34 cellular contexts compared by ENCODE assay signal in genomic region chr9:14079440-14079839, GRCh38.
"Had no signal": no experiment of that assay in that cellular context is flagged by ENCODE, and none has a peak within 500 bp of the region (broad histone marks: within the 10 kb centered on the region; RNA-seq: fewer than 3 reads in every experiment).

No MANE protein-coding gene starts in this region.

- DNase-seq: activated CD4-positive, alpha-beta memory T cell treated with anti-CD3 and anti-CD28 coated beads, Interleukin-2, amount 10 ng/mL, durations not matched to agents 7 days and 5 days; activated CD4-positive, alpha-beta T cell treated with anti-CD3 and anti-CD28 coated beads for 1 hour; activated CD4-positive, alpha-beta T cell treated with anti-CD3 and anti-CD28 coated beads for 48 hours; activated CD4-positive, CD25-positive, alpha-beta regulatory T cell; activated effector memory CD4-positive, alpha-beta T cell treated with anti-CD3 and anti-CD28 coated beads, Interleukin-2, amount 50 U/mL, for 16 hours; activated naive CD4-positive, alpha-beta T cell; activated naive CD8-positive, alpha-beta T cell treated with anti-CD3 and anti-CD28 coated beads, Interleukin-2, amount 10 ng/mL, durations not matched to agents 7 days and 5 days; activated T-cell treated with anti-CD3 and anti-CD28 coated beads, Interleukin-2, amount 50 U/mL, for 1 hour; activated T-cell treated with anti-CD3 and anti-CD28 coated beads, Interleukin-2, amount 50 U/mL, for 72 hours; amygdala; caudate nucleus; cerebellar nuclear complex; Karpas-422; NCI-H1105; NCI-H1417 treated with DMSO at 0.1 percent for 48 hours; NCI-H1930; NCI-H2081 treated with DMSO at 0.1 percent for 48 hours; NCI-H226; NCI-H446 treated with DMSO at 0.1 percent for 48 hours; NCI-H524; NCI-H69; NK-92 treated with Interleukin-12 subunit alpha and Interleukin-12 subunit beta, amount 100 ng/mL, for 24 hours; PC-9; SIG-M5; SW 1271; T-helper 1 cell; T-helper 2 cell; T-helper 9 cell had no signal

- H3K4me1 ChIP-seq: ascending aorta, breast epithelium had no signal

- H3K4me3 Mint-ChIP-seq: activated CD4-positive, alpha-beta memory T cell treated with anti-CD3 and anti-CD28 coated beads, Interleukin-2, amount 10 ng/mL, durations not matched to agents 7 days and 5 days; activated naive CD4-positive, alpha-beta T cell treated with anti-CD3 and anti-CD28 coated beads, Interleukin-2, amount 50 U/mL, for 24 hours; activated naive CD8-positive, alpha-beta T cell treated with anti-CD3 and anti-CD28 coated beads, Interleukin-2, amount 10 ng/mL, durations not matched to agents 7 days and 5 days; activated T-cell treated with anti-CD3 and anti-CD28 coated beads, Interleukin-2, amount 50 U/mL, for 72 hours; activated T-helper 17 cell treated with anti-CD3 and anti-CD28 coated beads, Interleukin-2, amount 50 U/mL, for 72 hours had no signal

- H3K36me3 Mint-ChIP-seq: activated naive CD4-positive, alpha-beta T cell treated with anti-CD3 and anti-CD28 coated beads, Interleukin-2, amount 50 U/mL, for 24 hours; activated naive CD8-positive, alpha-beta T cell treated with anti-CD3 and anti-CD28 coated beads, Interleukin-2, amount 10 ng/mL, durations not matched to agents 7 days and 5 days had no signal

- H3K9me3 Mint-ChIP-seq: activated naive CD8-positive, alpha-beta T cell treated with anti-CD3 and anti-CD28 coated beads, Interleukin-2, amount 10 ng/mL, durations not matched to agents 7 days and 5 days; activated T-helper 17 cell treated with anti-CD3 and anti-CD28 coated beads, Interleukin-2, amount 50 U/mL, for 72 hours had no signal

- H3K27ac Mint-ChIP-seq: activated CD4-positive, alpha-beta memory T cell treated with anti-CD3 and anti-CD28 coated beads, Interleukin-2, amount 10 ng/mL, durations not matched to agents 7 days and 5 days; activated naive CD4-positive, alpha-beta T cell treated with anti-CD3 and anti-CD28 coated beads, Interleukin-2, amount 50 U/mL, for 24 hours; activated naive CD8-positive, alpha-beta T cell treated with anti-CD3 and anti-CD28 coated beads, Interleukin-2, amount 10 ng/mL, durations not matched to agents 7 days and 5 days; activated T-cell treated with anti-CD3 and anti-CD28 coated beads, Interleukin-2, amount 50 U/mL, for 72 hours; activated T-helper 17 cell treated with anti-CD3 and anti-CD28 coated beads, Interleukin-2, amount 50 U/mL, for 72 hours had no signal

- ATAC-seq: activated T-cell treated with anti-CD3 and anti-CD28 coated beads, Interleukin-2, amount 50 U/mL, for 72 hours; activated T-helper 17 cell treated with anti-CD3 and anti-CD28 coated beads, Interleukin-2, amount 50 U/mL, for 72 hours; K562 had no signal

- H3K4me1 Mint-ChIP-seq: activated CD4-positive, alpha-beta memory T cell treated with anti-CD3 and anti-CD28 coated beads, Interleukin-2, amount 10 ng/mL, durations not matched to agents 7 days and 5 days; activated naive CD4-positive, alpha-beta T cell treated with anti-CD3 and anti-CD28 coated beads, Interleukin-2, amount 50 U/mL, for 24 hours; activated naive CD8-positive, alpha-beta T cell treated with anti-CD3 and anti-CD28 coated beads, Interleukin-2, amount 10 ng/mL, durations not matched to agents 7 days and 5 days; activated T-helper 17 cell treated with anti-CD3 and anti-CD28 coated beads, Interleukin-2, amount 50 U/mL, for 72 hours had no signal

- H3K27ac ChIP-seq: ascending aorta, PC-9, VCaP had no signal

- H3K9me3 ChIP-seq: ascending aorta, breast epithelium had no signal

- H3K36me3 ChIP-seq: ascending aorta, breast epithelium had no signal

- H3K4me3 ChIP-seq: ascending aorta, breast epithelium, K562, PC-9 had no signal

- H3K27me3 Mint-ChIP-seq: activated CD4-positive, alpha-beta memory T cell treated with anti-CD3 and anti-CD28 coated beads, Interleukin-2, amount 10 ng/mL, durations not matched to agents 7 days and 5 days; activated naive CD4-positive, alpha-beta T cell treated with anti-CD3 and anti-CD28 coated beads, Interleukin-2, amount 50 U/mL, for 24 hours; activated naive CD8-positive, alpha-beta T cell treated with anti-CD3 and anti-CD28 coated beads, Interleukin-2, amount 10 ng/mL, durations not matched to agents 7 days and 5 days; activated T-helper 17 cell treated with anti-CD3 and anti-CD28 coated beads, Interleukin-2, amount 50 U/mL, for 72 hours had no signal
